In genomic region chr2:18706001-18706400, GRCh38 we compare ENCODE assay signal across 7 cellular contexts.
"Had no signal": no experiment of that assay in that cellular context is flagged by ENCODE, and none has a peak within 500 bp of the region (broad histone marks: within the 10 kb centered on the region; RNA-seq: fewer than 3 reads in every experiment).

No MANE protein-coding gene starts in this region.

- H3K27ac Mint-ChIP-seq: IgD-negative memory B cell had no signal

- H3K27ac ChIP-seq: HL-60 had no signal

- H3K9me3 Mint-ChIP-seq: IgD-negative memory B cell had no signal

- H3K4me1 Mint-ChIP-seq: IgD-negative memory B cell had no signal

- H3K27me3 Mint-ChIP-seq: IgD-negative memory B cell had no signal

- FAIRE-seq: HepG2, K562 had no signal

- DNase-seq: IMR-90, KBM-7, KG1 had no signal

- H3K4me3 ChIP-seq: K562 had no signal

- H3K36me3 Mint-ChIP-seq: IgD-negative memory B cell had no signal

- H3K4me3 Mint-ChIP-seq: IgD-negative memory B cell had no signal
